ENCODE assay signal across 8 cellular contexts in genomic region chr1:182614796-182615451, GRCh38. TPM values are rescaled to one million over a fixed set of nuclear protein-coding genes. Genes with fewer than 3 reads are reported as not detected.
DNase-seq lines count a peak whose midpoint lies in the region; ATAC-seq and TF ChIP-seq lines count a peak whose summit lies in the region.

No MANE protein-coding gene starts in this region.

- H3K27ac Mint-ChIP-seq in CD4-positive, alpha-beta T cell, result peak overlapping the region; percentile 82
- peak overlapping the region; percentile 81 for H3K27ac Mint-ChIP-seq in activated naive CD8-positive, alpha-beta T cell
- peak overlapping the region; percentile 73 for H3K27ac Mint-ChIP-seq in glutamatergic neuron (ENCODE audit: unreplicated experiment)

- peaks cover 1% of the 10 kb centered on the region for H3K4me1 ChIP-seq in urinary bladder (ENCODE audit: insufficient read depth)

- peaks cover 49% of the 10 kb centered on the region for H3K27me3 Mint-ChIP-seq in CD4-positive, alpha-beta T cell
- peaks cover 22% of the 10 kb centered on the region for H3K27me3 Mint-ChIP-seq in activated naive CD8-positive, alpha-beta T cell
- H3K27me3 Mint-ChIP-seq in glutamatergic neuron (ENCODE audit: unreplicated experiment), result peaks cover 7% of the 10 kb centered on the region

- H3K4me1 Mint-ChIP-seq in CD4-positive, alpha-beta T cell (ENCODE audit: low read depth), result peaks cover 32% of the 10 kb centered on the region
- H3K4me1 Mint-ChIP-seq in activated naive CD8-positive, alpha-beta T cell (ENCODE audit: low read depth), result peaks cover 56% of the 10 kb centered on the region
- peaks cover 74% of the 10 kb centered on the region for H3K4me1 Mint-ChIP-seq in glutamatergic neuron (ENCODE audit: low read depth, unreplicated experiment)

- peak overlapping the region; percentile 42 for H3K4me3 ChIP-seq in urinary bladder (ENCODE audit: low read depth, low read length)

- intact Hi-C loops in CD4-positive, alpha-beta T cell (cut with DNase I, micrococcal nuclease), result no loop called here

- CTCF ChIA-PET in CD4-positive, alpha-beta T cell (lab: Charles Lee), result interaction anchor here (1.5 to 3.7 kb wide), 5 partner anchors 8 to 170 kb away, joined by 4 to 14 read pairs (median 12); no protein-coding TSS in a partner anchor

- POLR2A ChIA-PET in CD4-positive, alpha-beta T cell (lab: Charles Lee), result interaction anchor here (0.6 to 4.0 kb wide), 5 partner anchors 10 to 38 kb away, joined by 3 to 55 read pairs (median 13); partner anchors contain the start of genes RGS16 and RNASEL

- peak overlapping the region; percentile 84 for H3K4me3 Mint-ChIP-seq in CD4-positive, alpha-beta T cell
- peak overlapping the region; percentile 86 for H3K4me3 Mint-ChIP-seq in activated naive CD8-positive, alpha-beta T cell
- H3K4me3 Mint-ChIP-seq in glutamatergic neuron (ENCODE audit: unreplicated experiment), result peak overlapping the region; percentile 79

- 2% methylated on average over 56 of the region's 56 CpGs for WGBS in urinary bladder

- ATAC-seq in CD4-positive, alpha-beta T cell (ENCODE audit: poor library complexity), result no peak
- peak; percentile 39 for ATAC-seq in GM19438 (IDR thresholded peaks at IDR 0.05; ENCODE audit: low read depth, unreplicated experiment)
- ATAC-seq in omental fat pad (ENCODE audit: low FRiP score), result peak; percentile 82

- H3K36me3 Mint-ChIP-seq in CD4-positive, alpha-beta T cell (ENCODE audit: low read depth), result peaks cover 4% of the 10 kb centered on the region
- H3K36me3 Mint-ChIP-seq in activated naive CD8-positive, alpha-beta T cell, result no peaks in the 10 kb centered on the region
- no peaks in the 10 kb centered on the region for H3K36me3 Mint-ChIP-seq in glutamatergic neuron (ENCODE audit: unreplicated experiment)

- H3K36me3 ChIP-seq in urinary bladder (ENCODE audit: insufficient read depth), result no peaks in the 10 kb centered on the region

- no peaks in the 10 kb centered on the region for H3K9me3 ChIP-seq in CD4-positive, alpha-beta T cell (ENCODE audit: control insufficient read depth, low read length)

- H3K9me3 Mint-ChIP-seq in CD4-positive, alpha-beta T cell, result peaks cover 4% of the 10 kb centered on the region
- H3K9me3 Mint-ChIP-seq in activated naive CD8-positive, alpha-beta T cell (ENCODE audit: low read depth), result no peaks in the 10 kb centered on the region
- peaks cover 6% of the 10 kb centered on the region for H3K9me3 Mint-ChIP-seq in glutamatergic neuron (ENCODE audit: unreplicated experiment)

- H3K27ac ChIP-seq in CD4-positive, alpha-beta T cell (ENCODE audit: low read depth, low read length), result no peak overlapping the region
- peak overlapping the region; percentile 57 for H3K27ac ChIP-seq in urinary bladder (ENCODE audit: low read depth)

- peaks cover 23% of the 10 kb centered on the region for H3K27me3 ChIP-seq in CD4-positive, alpha-beta T cell (ENCODE audit: control insufficient read depth, insufficient read depth, low read length)

- TF ChIP-seq CTCF in CD4-positive, alpha-beta T cell (IDR thresholded peaks at IDR 0.05), result no peak
- TF ChIP-seq CTCF in glutamatergic neuron (IDR thresholded peaks at IDR 0.05; ENCODE audit: partially characterized antibody, unreplicated experiment), result no peak
- TF ChIP-seq CTCF in omental fat pad (IDR thresholded peaks at IDR 0.05), result no peak

- peak in 7 of 10 experiments; percentile 17 to 47 (median 25) for DNase-seq in CD4-positive, alpha-beta T cell
- DNase-seq in HPDE6-E6E7 (ENCODE audit: extremely low spot score), result peak; percentile 39
- peak; percentile 58 for DNase-seq in SIG-M5 (lab: John Stamatoyannopoulos, UW)
- peak; percentile 59 for DNase-seq in glutamatergic neuron
- peak; percentile 67 for DNase-seq in omental fat pad (ENCODE audit: low spot score)

RNA-seq across cellular contexts. Expression of gene RGS16, which starts 10.7 kb away (rescaled TPM):
- total RNA-seq in CD4-positive, alpha-beta T cell, result 10 to 100 TPM; 16.3 to 16.4 TPM
- total RNA-seq in glutamatergic neuron (ENCODE audit: unreplicated experiment) (37.2 TPM), omental fat pad (10 to 100 TPM in 2 of 4 donors, 1 to 10 TPM in 2; 4.1 to 38.9 (median 12.1) TPM), urinary bladder (7.9 TPM)
- polyA plus RNA-seq in urinary bladder, result 5.9 TPM

RNA-seq across cellular contexts. Expression of gene RNASEL, which starts 25.9 kb away (rescaled TPM):
- 1 to 10 TPM; 3.5 to 3.7 TPM for total RNA-seq in CD4-positive, alpha-beta T cell
- 1.3 TPM for total RNA-seq in glutamatergic neuron (ENCODE audit: unreplicated experiment)
- total RNA-seq in omental fat pad, result 10 to 100 TPM in 2 of 4 donors, 1 to 10 TPM in 2; 4.8 to 12.6 (median 9.4) TPM
- 17.2 TPM for total RNA-seq in urinary bladder
- polyA plus RNA-seq in urinary bladder, result 10.7 TPM
